In genomic region chr12:49843411-49843810, GRCh38 we compare ENCODE assay signal across 8 cellular contexts. TPM values are rescaled to one million over a fixed set of nuclear protein-coding genes. Genes with fewer than 3 reads are reported as not detected.
A peak's percentile ranks its signal among the peaks of the same experiment; 100 is the strongest.
DNase-seq lines count a peak whose midpoint lies in the region; ATAC-seq and TF ChIP-seq lines count a peak whose summit lies in the region.

No MANE protein-coding gene starts in this region.

- H3K79me2 ChIP-seq in DOHH2 (ENCODE audit: control insufficient read depth, low read length) (peaks cover 12% of the 10 kb centered on the region), PC-9 (ENCODE audit: low read depth) (peaks cover 14% of the 10 kb centered on the region), parathyroid adenoma (no peaks in the 10 kb centered on the region)

- H3K36me3 ChIP-seq in DOHH2 (ENCODE audit: control insufficient read depth, low read length) (peaks cover 10% of the 10 kb centered on the region), PC-9 (ENCODE audit: low read depth) (no peaks in the 10 kb centered on the region), parathyroid adenoma (ENCODE audit: control insufficient read depth, insufficient read depth, low read length) (no peaks in the 10 kb centered on the region)

- POLR2A ChIA-PET in PC-9 (lab: Charles Lee; ENCODE audit: unreplicated experiment): interaction anchor here (0.6 to 0.7 kb wide), 5 partner anchors 15 to 531 kb away, joined by 4 to 7 read pairs (median 4); partner anchors contain the start of gene NCKAP5L

- peaks cover 34% of the 10 kb centered on the region for H3K4me1 ChIP-seq in DOHH2 (ENCODE audit: control insufficient read depth, low read length)
- H3K4me1 ChIP-seq in PC-9 (replicated peaks; ENCODE audit: insufficient read depth): peaks cover 21% of the 10 kb centered on the region
- peaks cover 12% of the 10 kb centered on the region for H3K4me1 ChIP-seq in parathyroid adenoma

- peak overlapping the region; percentile 90 for H2AFZ ChIP-seq in PC-9
- H2AFZ ChIP-seq in parathyroid adenoma: peak overlapping the region; percentile 77

- CTCF ChIA-PET in PC-9 (lab: Charles Lee): interaction anchor here (0.5 to 0.8 kb wide), 2 partner anchors 110 to 196 kb away, joined by 3 read pairs; no protein-coding TSS in a partner anchor

- peak overlapping the region; percentile 91 for H3K4me3 ChIP-seq in DOHH2 (ENCODE audit: low read length)
- peak overlapping the region; percentile 69 for H3K4me3 ChIP-seq in PC-9
- H3K4me3 ChIP-seq in parathyroid adenoma (ENCODE audit: low read depth, low read length): peak overlapping the region; percentile 94

- H3K27me3 ChIP-seq in DOHH2 (ENCODE audit: control insufficient read depth, low read length) (no peaks in the 10 kb centered on the region), PC-9 (ENCODE audit: insufficient read depth, low read depth) (0 out of 2 replicates have a peak, but pooled peaks cover 5% of the 10 kb centered on the region), parathyroid adenoma (ENCODE audit: control insufficient read depth, insufficient read depth, low read length) (no peaks in the 10 kb centered on the region)

- intact Hi-C loops in PC-9 (cut with micrococcal nuclease; ENCODE audit: unreplicated experiment): loop anchor here (1.0 to 2.0 kb wide), 4 partner anchors 23 to 268 kb away; partner anchors contain the start of gene ASIC1

- H3K9ac ChIP-seq in parathyroid adenoma: no peak overlapping the region

- H3F3A ChIP-seq in DOHH2 (ENCODE audit: control insufficient read depth, insufficient read depth) (peaks cover 26% of the 10 kb centered on the region), PC-9 (ENCODE audit: insufficient read depth, low read depth) (peaks cover 40% of the 10 kb centered on the region)

- DNase-seq in PC-9 (no peak), epithelial cell of prostate (ENCODE audit: low read depth, low spot score) (no peak), SIG-M5 treated with dmso at 0.1 percent for 504 hours (lab: John Stamatoyannopoulos, UW; ENCODE audit: unreplicated experiment) (no peak), OCI-M1 (lab: John Stamatoyannopoulos, UW) (no peak)

- TF ChIP-seq CTCF in DOHH2 (IDR thresholded peaks at IDR 0.05; ENCODE audit: low read depth, low read length, poor library complexity, severe bottlenecking): no peak
- TF ChIP-seq CTCF in PC-9 (conservative IDR thresholded peaks at IDR 0.05): no peak
- TF ChIP-seq CTCF in parathyroid adenoma (IDR thresholded peaks at IDR 0.05): no peak

- ATAC-seq in HG03139 (IDR thresholded peaks at IDR 0.05; ENCODE audit: unreplicated experiment) (no peak), GM21529 (IDR thresholded peaks at IDR 0.05; ENCODE audit: unreplicated experiment) (no peak)

- no peaks in the 10 kb centered on the region for H3K9me2 ChIP-seq in DOHH2 (replicated peaks; ENCODE audit: control insufficient read depth, low read length)
- H3K9me2 ChIP-seq in PC-9 (ENCODE audit: insufficient read depth): no peaks in the 10 kb centered on the region

- H4K20me1 ChIP-seq in DOHH2 (ENCODE audit: control insufficient read depth, insufficient read depth, low read depth, low read length) (no peaks in the 10 kb centered on the region), PC-9 (ENCODE audit: insufficient read depth) (no peaks in the 10 kb centered on the region)

- H3K4me2 ChIP-seq in DOHH2 (ENCODE audit: low read length) (peak overlapping the region; percentile 85), PC-9 (peak overlapping the region; percentile 88), parathyroid adenoma (ENCODE audit: low read length) (peak overlapping the region; percentile 98)

- H3K27ac ChIP-seq in DOHH2 (ENCODE audit: low read depth, low read length) (peak overlapping the region; percentile 72), PC-9 (peak overlapping the region; percentile 77), epithelial cell of prostate (peak overlapping the region; percentile 95), parathyroid adenoma (peak overlapping the region; percentile 92)

- TSS peak; percentile 96 for BruUV-seq in PC-9 (replicated peaks; lab: Mats Ljungman, UMichigan)

- no peaks in the 10 kb centered on the region for H3K9me3 ChIP-seq in DOHH2 (ENCODE audit: control insufficient read depth, insufficient read depth, low read length)
- H3K9me3 ChIP-seq in PC-9 (ENCODE audit: insufficient read depth, low read depth): no peaks in the 10 kb centered on the region
- H3K9me3 ChIP-seq in parathyroid adenoma (ENCODE audit: control insufficient read depth, low read length): no peaks in the 10 kb centered on the region

RNA-seq across cellular contexts. Expression of gene BCDIN3D, which starts 0.5 kb away (rescaled TPM):
- 2.5 and 4.7 TPM in 2 replicates for total RNA-seq in PC-9 (2021)

RNA-seq across cellular contexts. Expression of gene NCKAP5L, which starts 15.2 kb away (rescaled TPM):
- total RNA-seq in PC-9 (2021): 20.5 and 20.9 TPM in 2 replicates
